ENCODE assay signal across 16 cellular contexts in genomic region chr9:75976549-75976948, GRCh38.
DNase-seq lines count a peak whose midpoint lies in the region; ATAC-seq, FAIRE-seq and TF ChIP-seq lines count a peak whose summit lies in the region.
"Had no signal": no experiment of that assay in that cellular context is flagged by ENCODE, and none has a peak within 500 bp of the region (broad histone marks: within the 10 kb centered on the region; RNA-seq: fewer than 3 reads in every experiment).

No MANE protein-coding gene starts in this region.

- H3K36me3 ChIP-seq in astrocyte (ENCODE audit: insufficient read depth, low read length) (no peaks in the 10 kb centered on the region), kidney (ENCODE audit: control insufficient read depth in 1 of 2, insufficient read depth in 2 of 2, low read length in 2 of 2) (no peaks in the 10 kb centered on the region), small intestine (ENCODE audit: control insufficient read depth in 2 of 2, insufficient read depth in 2 of 2, low read length in 2 of 2) (peaks cover 0 to 2% of the 10 kb centered on the region in 2 donors)
- H3K36me3 ChIP-seq: BLaER1 had no signal

- H3K9ac ChIP-seq in astrocyte (ENCODE audit: low read length) (no peak overlapping the region), kidney (ENCODE audit: low read length in 2 of 2) (no peak overlapping the region)
- H3K9ac ChIP-seq: BLaER1 had no signal

- H4K20me1 ChIP-seq in astrocyte (ENCODE audit: insufficient read depth, low read length): no peaks in the 10 kb centered on the region
- H4K20me1 ChIP-seq: BLaER1 had no signal

- no peaks in the 10 kb centered on the region for H3K27me3 Mint-ChIP-seq in activated naive CD4-positive, alpha-beta T cell treated with anti-CD3 and anti-CD28 coated beads, Interleukin-2, amount 50 U/mL, for 24 hours
- H3K27me3 Mint-ChIP-seq in astrocyte (ENCODE audit: low read depth, unreplicated experiment): no peaks in the 10 kb centered on the region

- peak overlapping the region; percentile 40 for H3K4me2 ChIP-seq in astrocyte (ENCODE audit: low read length)
- H3K4me2 ChIP-seq: BLaER1, GM23338 had no signal

- H3K4me1 Mint-ChIP-seq in activated naive CD4-positive, alpha-beta T cell treated with anti-CD3 and anti-CD28 coated beads, Interleukin-2, amount 50 U/mL, for 24 hours: peaks cover 63% of the 10 kb centered on the region
- H3K4me1 Mint-ChIP-seq in astrocyte (ENCODE audit: low read depth, unreplicated experiment): peaks cover 6% of the 10 kb centered on the region

- no peak overlapping the region for H3K27ac Mint-ChIP-seq in activated naive CD4-positive, alpha-beta T cell treated with anti-CD3 and anti-CD28 coated beads, Interleukin-2, amount 50 U/mL, for 24 hours
- no peak overlapping the region for H3K27ac Mint-ChIP-seq in activated naive CD4-positive, alpha-beta T cell treated with anti-CD3 and anti-CD28 coated beads, Interleukin-2, amount 50 U/mL, for 72 hours
- H3K27ac Mint-ChIP-seq in astrocyte (ENCODE audit: unreplicated experiment): no peak overlapping the region
- H3K27ac Mint-ChIP-seq: GM23338 had no signal

- H3K4me1 ChIP-seq in astrocyte (ENCODE audit: insufficient read depth, low read length) (peaks cover 10% of the 10 kb centered on the region), kidney (ENCODE audit: control insufficient read depth in 1 of 2, insufficient read depth in 1 of 2, low read depth in 1 of 2, low read length in 2 of 2) (no peaks in the 10 kb centered on the region), small intestine (ENCODE audit: control insufficient read depth in 2 of 2, insufficient read depth in 1 of 2, low read depth in 1 of 2, low read length in 1 of 2) (peaks cover 0 to 3% of the 10 kb centered on the region in 2 donors)
- H3K4me1 ChIP-seq: BLaER1 had no signal

- no peak for ATAC-seq in activated naive CD4-positive, alpha-beta T cell treated with anti-CD3 and anti-CD28 coated beads, Interleukin-2, amount 50 U/mL, for 72 hours
- ATAC-seq in HG03378 (IDR thresholded peaks at IDR 0.05; ENCODE audit: unreplicated experiment): no peak
- ATAC-seq: GM12878, GM23338 had no signal

- no peaks in the 10 kb centered on the region for H3K79me2 ChIP-seq in astrocyte (ENCODE audit: insufficient read depth, low read length)

- TF ChIP-seq CTCF in astrocyte (IDR thresholded peaks at IDR 0.05; ENCODE audit: insufficient read depth, low read depth, low read length) (no peak), kidney (IDR thresholded peaks at IDR 0.05; ENCODE audit: borderline replicate concordance, extremely low read depth, insufficient read depth) (no peak)

- H3K4me3 Mint-ChIP-seq in activated naive CD4-positive, alpha-beta T cell treated with anti-CD3 and anti-CD28 coated beads, Interleukin-2, amount 50 U/mL, for 24 hours: peak overlapping the region; percentile 47
- H3K4me3 Mint-ChIP-seq in astrocyte (ENCODE audit: unreplicated experiment): no peak overlapping the region
- H3K4me3 Mint-ChIP-seq: GM23338 had no signal

- intact Hi-C loops in kidney (cut with DNase I): no loop called here

- H3K27ac ChIP-seq in astrocyte (ENCODE audit: low read depth, low read length): no peak overlapping the region
- H3K27ac ChIP-seq in kidney (ENCODE audit: low read depth in 2 of 2, low read length in 2 of 2): no peak overlapping the region
- no peak overlapping the region for H3K27ac ChIP-seq in small intestine (ENCODE audit: low read depth in 1 of 2, low read length in 1 of 2)
- H3K27ac ChIP-seq: 22Rv1, BLaER1 had no signal

- H3K9me3 ChIP-seq in astrocyte (ENCODE audit: insufficient read depth, low read depth, low read length) (no peaks in the 10 kb centered on the region), kidney (ENCODE audit: control insufficient read depth in 1 of 2, low read length in 2 of 2) (no peaks in the 10 kb centered on the region), small intestine (ENCODE audit: control insufficient read depth, low read depth) (no peaks in the 10 kb centered on the region)
- H3K9me3 ChIP-seq: BLaER1 had no signal

- FAIRE-seq in astrocyte (lab: Jason Lieb, UNC) (no peak), kidney (lab: Jason Lieb, UNC) (peak; percentile 94), small intestine (lab: Jason Lieb, UNC) (peak; percentile 80)
- FAIRE-seq: GM12878, GM18507 had no signal

- H2AFZ ChIP-seq in astrocyte (ENCODE audit: low read depth, low read length): no peak overlapping the region
- H2AFZ ChIP-seq: GM23338 had no signal

- DNase-seq in activated naive CD4-positive, alpha-beta T cell treated with anti-CD3 and anti-CD28 coated beads, Interleukin-2, amount 50 U/mL, for 72 hours (ENCODE audit: low spot score in 2 of 2): no peak
- DNase-seq in astrocyte (ENCODE audit: low read depth) (no peak), kidney (no peak), small intestine (no peak), activated T-cell treated with anti-CD3 and anti-CD28 coated beads for 4 hours (no peak), mucosa of gallbladder (ENCODE audit: low spot score) (no peak)
- DNase-seq: AML-193, DMS 273 treated with DMSO at 0.1 percent for 48 hours, H7 had no signal

- H3K4me3 ChIP-seq in astrocyte (ENCODE audit: insufficient read depth, low read depth, low read length): no peak overlapping the region
- H3K4me3 ChIP-seq in kidney (ENCODE audit: low read length in 2 of 2): no peak overlapping the region
- no peak overlapping the region for H3K4me3 ChIP-seq in small intestine (ENCODE audit: low read depth in 1 of 2, low read length in 2 of 2)
- H3K4me3 ChIP-seq: BLaER1, GM12878, GM23338 had no signal

- H3K36me3 Mint-ChIP-seq in activated naive CD4-positive, alpha-beta T cell treated with anti-CD3 and anti-CD28 coated beads, Interleukin-2, amount 50 U/mL, for 24 hours: peaks cover 11% of the 10 kb centered on the region
- H3K36me3 Mint-ChIP-seq in activated naive CD4-positive, alpha-beta T cell treated with anti-CD3 and anti-CD28 coated beads, Interleukin-2, amount 50 U/mL, for 72 hours: peaks cover 6 to 15% of the 10 kb centered on the region in 2 donors
- no peaks in the 10 kb centered on the region for H3K36me3 Mint-ChIP-seq in astrocyte (ENCODE audit: low read depth, unreplicated experiment)

- no peaks in the 10 kb centered on the region for H3K9me3 Mint-ChIP-seq in activated naive CD4-positive, alpha-beta T cell treated with anti-CD3 and anti-CD28 coated beads, Interleukin-2, amount 50 U/mL, for 24 hours
- H3K9me3 Mint-ChIP-seq in activated naive CD4-positive, alpha-beta T cell treated with anti-CD3 and anti-CD28 coated beads, Interleukin-2, amount 50 U/mL, for 72 hours: peaks cover 0 to 11% of the 10 kb centered on the region in 2 donors
- peaks cover 4% of the 10 kb centered on the region for H3K9me3 Mint-ChIP-seq in astrocyte (ENCODE audit: unreplicated experiment)

- H3K27me3 ChIP-seq in astrocyte (ENCODE audit: insufficient read depth, low read length): no peaks in the 10 kb centered on the region
- H3K27me3 ChIP-seq in small intestine (ENCODE audit: control insufficient read depth in 2 of 2, insufficient read depth in 2 of 2, low read length in 2 of 2): no peaks in the 10 kb centered on the region
- H3K27me3 ChIP-seq: BLaER1 had no signal
